8 cellular contexts compared by ENCODE assay signal in the genomic region with DNA sequence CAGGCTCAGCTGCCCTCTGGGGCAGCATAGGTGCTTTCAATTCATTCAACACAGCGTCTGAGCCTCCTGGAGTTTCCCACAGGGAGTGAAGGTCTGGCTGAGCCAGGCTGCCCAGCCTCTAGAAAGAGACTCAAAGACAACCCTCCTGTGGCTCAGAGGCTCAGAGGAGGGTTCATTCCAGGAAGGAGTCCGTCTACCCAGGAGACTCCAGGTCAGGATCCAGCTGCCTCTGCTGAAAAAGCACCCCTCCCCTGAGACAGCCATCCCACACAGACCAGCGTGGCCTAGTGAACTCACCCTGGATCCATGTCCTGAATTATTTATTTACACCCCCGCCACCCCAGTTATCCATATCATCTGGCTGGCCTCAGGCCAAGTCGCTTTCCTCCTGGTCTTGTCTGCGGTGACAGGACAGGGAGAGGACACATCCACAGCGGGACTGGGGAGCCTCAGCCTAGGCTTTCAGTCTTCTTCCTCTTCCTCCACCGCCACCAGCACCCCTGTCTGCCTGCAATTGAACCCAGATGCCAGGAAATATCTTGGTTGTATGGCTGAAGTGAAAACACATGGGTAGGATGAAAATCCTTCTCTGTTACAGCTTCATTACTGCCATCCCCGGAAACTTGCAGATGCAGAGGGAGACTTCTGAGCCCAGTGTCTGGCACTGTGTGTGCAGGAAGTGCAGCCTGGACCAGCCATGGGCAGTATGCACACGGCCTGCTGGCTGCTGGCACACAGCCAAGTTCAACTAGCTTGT. TPM values are rescaled to one million over a fixed set of nuclear protein-coding genes. Genes with fewer than 3 reads are reported as not detected.
A peak's percentile ranks its signal among the peaks of the same experiment; 100 is the strongest.
DNase-seq lines count a peak whose midpoint lies in the region; ATAC-seq and TF ChIP-seq lines count a peak whose summit lies in the region.

No MANE protein-coding gene starts in this region.

- H3K27ac ChIP-seq in fibroblast of lung (ENCODE audit: insufficient read depth, low read length): no peak overlapping the region

- no peak overlapping the region for H3K4me3 ChIP-seq in fibroblast of lung (replicated peaks in 1 of 4; ENCODE audit: control extremely low read depth in 1 of 4, insufficient read depth in 1 of 4, low read depth in 3 of 4, low read length in 4 of 4)

- H3K9me3 ChIP-seq in fibroblast of lung (ENCODE audit: control insufficient read depth, insufficient read depth, low read depth, low read length): no peaks in the 10 kb centered on the region

- no peak overlapping the region for H3K9ac ChIP-seq in fibroblast of lung (ENCODE audit: insufficient read depth, low read length)

- no peak overlapping the region for H3K4me2 ChIP-seq in fibroblast of lung (ENCODE audit: extremely low read depth, insufficient read depth, low read length)

- H2AFZ ChIP-seq in fibroblast of lung (ENCODE audit: low read length): no peak overlapping the region

- H3K4me1 ChIP-seq in fibroblast of lung (ENCODE audit: control insufficient read depth, extremely low read depth, insufficient read depth, low read length): peaks cover 3% of the 10 kb centered on the region

- peaks cover 7% of the 10 kb centered on the region for H3K27me3 ChIP-seq in fibroblast of lung (ENCODE audit: control insufficient read depth, insufficient read depth, low read length)

- no peaks in the 10 kb centered on the region for H3K36me3 ChIP-seq in fibroblast of lung (ENCODE audit: control insufficient read depth, insufficient read depth, low read length)

- H3K79me2 ChIP-seq in fibroblast of lung (ENCODE audit: control insufficient read depth, insufficient read depth, low read length): no peaks in the 10 kb centered on the region

- no peak for TF ChIP-seq CTCF in fibroblast of lung (conservative IDR thresholded peaks at IDR 0.05 in 1 of 2, IDR thresholded peaks at IDR 0.05 in 1 of 2; ENCODE audit: low read depth in 1 of 2, low read length in 2 of 2)

- DNase-seq in Daoy (ENCODE audit: low read depth): peak; percentile 70
- peak; percentile 62 for DNase-seq in NCI-H748 (lab: John Stamatoyannopoulos, UW; ENCODE audit: unreplicated experiment)
- DNase-seq in fibroblast of lung (ENCODE audit: low read depth in 2 of 2): peak; percentile 62 to 63
- DNase-seq in pons (ENCODE audit: low spot score): peak; percentile 45
- DNase-seq in HK-2 (ENCODE audit: unreplicated experiment): no peak

- no peaks in the 10 kb centered on the region for H4K20me1 ChIP-seq in fibroblast of lung (ENCODE audit: control insufficient read depth, extremely low read depth, insufficient read depth, low read length)

- ATAC-seq in GM18502 (IDR thresholded peaks at IDR 0.05; ENCODE audit: poor library complexity, unreplicated experiment): no peak
- no peak for ATAC-seq in GM18870 (IDR thresholded peaks at IDR 0.05; ENCODE audit: unreplicated experiment)
- no peak for ATAC-seq in GM19351 (IDR thresholded peaks at IDR 0.05; ENCODE audit: unreplicated experiment)

RNA-seq across cellular contexts. Expression of a gene that starts 44.0 kb away (rescaled TPM):
- total RNA-seq in Daoy (2014; rRNA removed; shearing (Covaris generic)): 13.0 and 19.5 TPM in 2 replicates
- 6.4 and 7.4 TPM in 2 replicates for total RNA-seq in fibroblast of lung
- 5.7 and 10.7 TPM in 2 replicates for polyA plus RNA-seq in fibroblast of lung
- polyA plus RNA-seq in fibroblast of lung (2012): 7.6 and 16.3 TPM in 2 replicates
- 1.4 and 4.3 TPM in 2 replicates for polyA minus RNA-seq in fibroblast of lung (ENCODE audit: low replicate concordance)
